In genomic region chr14:59507063-59507751, GRCh38 we compare ENCODE assay signal across 8 cellular contexts. TPM values are rescaled to one million over a fixed set of nuclear protein-coding genes. Genes with fewer than 3 reads are reported as not detected.
A peak's percentile ranks its signal among the peaks of the same experiment; 100 is the strongest.
DNase-seq lines count a peak whose midpoint lies in the region; ATAC-seq and TF ChIP-seq lines count a peak whose summit lies in the region.

No MANE protein-coding gene starts in this region.

- H3K27me3 Mint-ChIP-seq in progenitor cell of endocrine pancreas: peaks cover 3% of the 10 kb centered on the region

- peak; percentile 80 for TF ChIP-seq CTCF in progenitor cell of endocrine pancreas (IDR thresholded peaks at IDR 0.05; ENCODE audit: unreplicated experiment)

- H3K4me1 Mint-ChIP-seq in progenitor cell of endocrine pancreas (ENCODE audit: low read depth): peaks cover 3% of the 10 kb centered on the region

- peak; percentile 67 for DNase-seq in DMS153 treated with DMSO at 0.1 percent for 48 hours (lab: John Stamatoyannopoulos, UW; ENCODE audit: unreplicated experiment)
- DNase-seq in HS-27A (ENCODE audit: low read depth): peak; percentile 29
- DNase-seq in NCI-H82 treated with DMSO at 0.1 percent for 48 hours (lab: John Stamatoyannopoulos, UW; ENCODE audit: unreplicated experiment): peak; percentile 55
- peak; percentile 34 for DNase-seq in activated T-cell treated with anti-CD3 and anti-CD28 coated beads for 48 hours (ENCODE audit: low read depth)
- peak; percentile 32 for DNase-seq in globus pallidus (ENCODE audit: low spot score)
- DNase-seq in progenitor cell of endocrine pancreas (ENCODE audit: low spot score, unreplicated experiment): peak; percentile 49
- no peak for DNase-seq in GM19238 (ENCODE audit: insufficient read length, low spot score)

- no peaks in the 10 kb centered on the region for H3K9me3 Mint-ChIP-seq in progenitor cell of endocrine pancreas (ENCODE audit: low read depth)

- no peak overlapping the region for H3K27ac Mint-ChIP-seq in progenitor cell of endocrine pancreas

- no peak overlapping the region for H3K4me3 Mint-ChIP-seq in progenitor cell of endocrine pancreas (ENCODE audit: low read depth)

- peaks cover 6% of the 10 kb centered on the region for H3K36me3 Mint-ChIP-seq in progenitor cell of endocrine pancreas (ENCODE audit: insufficient read depth)

- ATAC-seq in GM21360 (IDR thresholded peaks at IDR 0.05; ENCODE audit: unreplicated experiment): peak; percentile 87

RNA-seq across cellular contexts. Expression of gene JKAMP, which starts 22.9 kb away (rescaled TPM):
- total RNA-seq in progenitor cell of endocrine pancreas: 55.2 and 56.2 TPM in 2 replicates

RNA-seq across cellular contexts. Expression of gene L3HYPDH, which starts 23.0 kb away (rescaled TPM):
- 20.1 and 23.7 TPM in 2 replicates for total RNA-seq in progenitor cell of endocrine pancreas

RNA-seq across cellular contexts. Expression of gene GPR135, which starts 42.0 kb away (rescaled TPM):
- total RNA-seq in progenitor cell of endocrine pancreas: 3.0 and 3.4 TPM in 2 replicates
